Comparison of ENCODE assay signal across 12 cellular contexts in genomic region chr16:89623511-89624232, GRCh38. TPM values are rescaled to one million over a fixed set of nuclear protein-coding genes. Genes with fewer than 3 reads are reported as not detected.
DNase-seq lines count a peak whose midpoint lies in the region; ATAC-seq and TF ChIP-seq lines count a peak whose summit lies in the region.
"Had no signal": no experiment of that assay in that cellular context is flagged by ENCODE, and none has a peak within 500 bp of the region (broad histone marks: within the 10 kb centered on the region; RNA-seq: fewer than 3 reads in every experiment).

No MANE protein-coding gene starts in this region.

- TF ChIP-seq CTCF in heart left ventricle (IDR thresholded peaks at IDR 0.05) (no peak), lower lobe of right lung (IDR thresholded peaks at IDR 0.05) (no peak), upper lobe of right lung (IDR thresholded peaks at IDR 0.05) (no peak), gastroesophageal sphincter (IDR thresholded peaks at IDR 0.05) (no peak)

- peak in 3 of 4 donors; percentile 32 to 81 (median 44) for ATAC-seq in heart left ventricle
- peak; percentile 20 to 47 for ATAC-seq in lower lobe of right lung
- ATAC-seq in upper lobe of right lung: peak; percentile 39
- ATAC-seq in gastroesophageal sphincter: no peak

- TF ChIP-seq EP300 in gastroesophageal sphincter (IDR thresholded peaks at IDR 0.05): no peak

- peaks cover 0 to 12% (median 1%) of the 10 kb centered on the region in 12 donors for H3K4me1 ChIP-seq in heart left ventricle
- H3K4me1 ChIP-seq in lower lobe of right lung: no peaks in the 10 kb centered on the region
- no peaks in the 10 kb centered on the region for H3K4me1 ChIP-seq in upper lobe of right lung
- no peaks in the 10 kb centered on the region for H3K4me1 ChIP-seq in gastroesophageal sphincter

- H3K9me3 ChIP-seq in heart left ventricle (no peaks in the 10 kb centered on the region), lower lobe of right lung (no peaks in the 10 kb centered on the region), upper lobe of right lung (no peaks in the 10 kb centered on the region), gastroesophageal sphincter (no peaks in the 10 kb centered on the region)

- H3K4me3 ChIP-seq in heart left ventricle (no peak overlapping the region), lower lobe of right lung (no peak overlapping the region), upper lobe of right lung (no peak overlapping the region), gastroesophageal sphincter (no peak overlapping the region)

- DNase-seq in heart left ventricle (no peak), cardiac septum (ENCODE audit: low spot score) (no peak), epidermal melanocyte (ENCODE audit: insufficient read length, low spot score) (peak; percentile 81), lower lobe of right lung (no peak), upper lobe of right lung (no peak), AML-193 (lab: John Stamatoyannopoulos, UW) (no peak)
- DNase-seq in activated CD4-positive, CD25-positive, alpha-beta regulatory T cell (lab: John Stamatoyannopoulos, UW): no peak
- DNase-seq: activated CD4-positive, CD25-positive, alpha-beta regulatory T cell treated with anti-CD3 and anti-CD28 coated beads, Interleukin-2, amount 50 U/mL, for 72 hours; activated T-cell treated with anti-CD3 and anti-CD28 coated beads, Interleukin-2, amount 50 U/mL, for 1 hour; DMS 273 treated with DMSO at 0.1 percent for 48 hours; nucleus accumbens had no signal

- WGBS in heart left ventricle, 4 donors: 29 to 33% (median 32%) methylated on average over 27 to 28 of the region's 28 CpGs
- 15 to 27% methylated on average over 6 to 27 of the region's 28 CpGs for WGBS in gastroesophageal sphincter (ENCODE audit: low coverage in 1 of 2), 2 donors

- TF ChIP-seq POLR2A in heart left ventricle (IDR thresholded peaks at IDR 0.05) (no peak), gastroesophageal sphincter (IDR thresholded peaks at IDR 0.05) (no peak)

- H3K36me3 ChIP-seq in heart left ventricle (no peaks in the 10 kb centered on the region), lower lobe of right lung (no peaks in the 10 kb centered on the region), upper lobe of right lung (no peaks in the 10 kb centered on the region), gastroesophageal sphincter (no peaks in the 10 kb centered on the region)

- H3K27me3 ChIP-seq in heart left ventricle: peaks cover 0 to 24% (median 3%) of the 10 kb centered on the region in 9 donors
- H3K27me3 ChIP-seq in lower lobe of right lung (ENCODE audit: low read depth): peaks cover 7% of the 10 kb centered on the region
- H3K27me3 ChIP-seq in upper lobe of right lung: no peaks in the 10 kb centered on the region
- H3K27me3 ChIP-seq in gastroesophageal sphincter: peaks cover 64% of the 10 kb centered on the region

- peak overlapping the region in 2 of 12 donors; percentile 14 to 49 for H3K27ac ChIP-seq in heart left ventricle
- H3K27ac ChIP-seq in lower lobe of right lung: peak overlapping the region; percentile 76
- peak overlapping the region; percentile 51 for H3K27ac ChIP-seq in upper lobe of right lung
- peak overlapping the region in 1 of 4 donors; percentile 19 for H3K27ac ChIP-seq in gastroesophageal sphincter

- intact Hi-C loops in heart left ventricle (cut with DNase I) (no loop called here), cardiac septum (cut with DNase I) (no loop called here), lower lobe of right lung (cut with DNase I) (no loop called here), upper lobe of right lung (cut with DNase I) (no loop called here)

RNA-seq across cellular contexts. Expression of gene DPEP1, which starts 10.2 kb away (rescaled TPM):
- total RNA-seq in heart left ventricle: not detected
- polyA plus RNA-seq in heart left ventricle: not detected
- total RNA-seq in cardiac septum: not detected
- total RNA-seq in lower lobe of right lung: 0.59 TPM
- 3.0 TPM for total RNA-seq in upper lobe of right lung
- under 1 TPM in 1 of 4 donors, not detected in 3; 0.54 TPM for total RNA-seq in gastroesophageal sphincter

RNA-seq across cellular contexts. Expression of gene CHMP1A, which starts 33.8 kb away (rescaled TPM):
- 10 to 100 TPM; 35.1 to 85.1 (median 44.6) TPM for total RNA-seq in heart left ventricle
- polyA plus RNA-seq in heart left ventricle: 10 to 100 TPM; 29.3 to 86.3 TPM
- total RNA-seq in cardiac septum: 46.0 TPM
- 70.4 TPM for total RNA-seq in lower lobe of right lung
- total RNA-seq in upper lobe of right lung: 74.0 TPM
- total RNA-seq in gastroesophageal sphincter: 100 to 1,000 TPM in 1 of 4 donors, 10 to 100 TPM in 3; 54.5 to 101 (median 82.2) TPM

RNA-seq across cellular contexts. Expression of gene SPATA33, which starts 34.0 kb away (rescaled TPM):
- total RNA-seq in heart left ventricle: 1 to 10 TPM in 8 of 9 donors, under 1 TPM in 1; 0.94 to 5.1 (median 3.0) TPM
- 1 to 10 TPM; 1.8 to 3.9 TPM for polyA plus RNA-seq in heart left ventricle
- 4.3 TPM for total RNA-seq in cardiac septum
- 9.7 TPM for total RNA-seq in lower lobe of right lung
- total RNA-seq in upper lobe of right lung: 8.1 TPM
- 1 to 10 TPM; 1.7 to 5.3 (median 3.2) TPM for total RNA-seq in gastroesophageal sphincter

RNA-seq across cellular contexts. Expression of gene CPNE7, which starts 48.1 kb away (rescaled TPM):
- total RNA-seq in heart left ventricle: under 1 TPM in 1 of 9 donors, not detected in 8; 0.20 TPM
- under 1 TPM in 1 of 2 donors, not detected in 1; 0.50 TPM for polyA plus RNA-seq in heart left ventricle
- not detected for total RNA-seq in cardiac septum
- 0.35 TPM for total RNA-seq in lower lobe of right lung
- total RNA-seq in upper lobe of right lung: 4.8 TPM
- 1 to 10 TPM in 1 of 4 donors, under 1 TPM in 1, not detected in 2; 0.67 to 1.8 TPM for total RNA-seq in gastroesophageal sphincter
